22 cellular contexts compared by ENCODE assay signal in genomic region chr4:19993222-19993621, GRCh38.
DNase-seq lines count a peak whose midpoint lies in the region; ATAC-seq and TF ChIP-seq lines count a peak whose summit lies in the region.
"Had no signal": no experiment of that assay in that cellular context is flagged by ENCODE, and none has a peak within 500 bp of the region (broad histone marks: within the 10 kb centered on the region; RNA-seq: fewer than 3 reads in every experiment).

No MANE protein-coding gene starts in this region.

- no peak overlapping the region for H3K4me2 ChIP-seq in smooth muscle cell
- H3K4me2 ChIP-seq: BLaER1 had no signal

- no peaks in the 10 kb centered on the region for H4K20me1 ChIP-seq in smooth muscle cell (ENCODE audit: low read depth)
- H4K20me1 ChIP-seq: BLaER1 had no signal

- no peaks in the 10 kb centered on the region for H3K27me3 ChIP-seq in smooth muscle cell (ENCODE audit: low read depth)
- H3K27me3 ChIP-seq: BLaER1, gastrocnemius medialis had no signal

- peak; percentile 47 for DNase-seq in GM03348 (ENCODE audit: low spot score)
- DNase-seq in NOMO-1 (lab: John Stamatoyannopoulos, UW; ENCODE audit: unreplicated experiment in 2 of 2): peak; percentile 77 to 86
- DNase-seq in dedifferentiated amniotic fluid mesenchymal stem cell (ENCODE audit: extremely low spot score): peak; percentile 63
- no peak for DNase-seq in smooth muscle cell (lab: John Stamatoyannopoulos, UW; ENCODE audit: unreplicated experiment)
- DNase-seq in globus pallidus (ENCODE audit: low spot score): no peak
- no peak for DNase-seq in C1 segment of cervical spinal cord (lab: John Stamatoyannopoulos, UW)
- DNase-seq: activated B cell treated with CpG ODN at 0.5 μM for 24 hours; activated CD8-positive, alpha-beta T cell treated with anti-CD3 and anti-CD28 coated beads for 36 hours; activated T-cell treated with anti-CD3 and anti-CD28 coated beads, Interleukin-2, amount 50 U/mL, for 72 hours; gastrocnemius medialis; GDM1; KBM-7; naive thymus-derived CD4-positive, alpha-beta T cell; NCI-H1105; NCI-H510A treated with DMSO at 0.1 percent for 48 hours; SHP77; stimulated activated CD4-positive, alpha-beta T cell treated with anti-CD3 and anti-CD28 coated beads, Interleukin-1b, Interleukin-23, amount 100 ng/mL, for 48 hours; stimulated activated naive CD8-positive, alpha-beta T cell treated with anti-CD3 and anti-CD28 coated beads, Interleukin-15, Interleukin-2, amounts not matched to agents 100 U/mL and 50 U/mL, for 24 hours; trophoblast cell had no signal

- 86% methylated on average over 2 of the region's 2 CpGs for WGBS in smooth muscle cell (ENCODE audit: low lambda C conversion rate)

- H3K79me2 ChIP-seq in smooth muscle cell (ENCODE audit: low read depth): no peaks in the 10 kb centered on the region
- H3K79me2 ChIP-seq: parathyroid adenoma had no signal

- H3K27ac ChIP-seq in smooth muscle cell (ENCODE audit: low read depth): no peak overlapping the region
- H3K27ac ChIP-seq: BLaER1, gastrocnemius medialis, parathyroid adenoma had no signal

- H3K9me3 ChIP-seq in smooth muscle cell (replicated peaks; ENCODE audit: low read depth): no peaks in the 10 kb centered on the region
- H3K9me3 ChIP-seq: BLaER1, gastrocnemius medialis had no signal

- no peaks in the 10 kb centered on the region for H3K36me3 ChIP-seq in smooth muscle cell (ENCODE audit: low read depth)
- H3K36me3 ChIP-seq: BLaER1, gastrocnemius medialis had no signal

- no peak overlapping the region for H3K4me3 ChIP-seq in smooth muscle cell
- H3K4me3 ChIP-seq: BLaER1, gastrocnemius medialis had no signal

- H3F3A ChIP-seq in smooth muscle cell (ENCODE audit: low read depth): no peaks in the 10 kb centered on the region

- no peak for TF ChIP-seq CTCF in smooth muscle cell (IDR thresholded peaks at IDR 0.05; ENCODE audit: borderline replicate concordance, insufficient read depth, poor library complexity, severe bottlenecking)

- no peak overlapping the region for H3K9ac ChIP-seq in smooth muscle cell (ENCODE audit: low read depth)
- H3K9ac ChIP-seq: BLaER1, parathyroid adenoma had no signal

- no peak for ATAC-seq in GM18870 (IDR thresholded peaks at IDR 0.05; ENCODE audit: unreplicated experiment)
- ATAC-seq: activated CD8-positive, alpha-beta T cell treated with anti-CD3 and anti-CD28 coated beads for 36 hours; activated T-cell treated with anti-CD3 and anti-CD28 coated beads, Interleukin-2, amount 50 U/mL, for 72 hours; gastrocnemius medialis; naive thymus-derived CD4-positive, alpha-beta T cell; stimulated activated naive CD8-positive, alpha-beta T cell treated with anti-CD3 and anti-CD28 coated beads, Interleukin-15, Interleukin-2, amounts not matched to agents 100 U/mL and 50 U/mL, for 24 hours had no signal

- peak overlapping the region; percentile 65 for H2AFZ ChIP-seq in smooth muscle cell (ENCODE audit: low read depth)
- H2AFZ ChIP-seq: parathyroid adenoma had no signal

- H3K4me1 ChIP-seq in smooth muscle cell (ENCODE audit: low read depth): no peaks in the 10 kb centered on the region
- H3K4me1 ChIP-seq: gastrocnemius medialis, parathyroid adenoma had no signal

Comparison
In these comparisons a context has a peak if more than half of its experiments do, and no peak if none do; other contexts are left out.
1. DNase-seq: peak in GM03348 (single experiment), NOMO-1 (2 of 2) and dedifferentiated amniotic fluid mesenchymal stem cell (single experiment); none in smooth muscle cell (single experiment), globus pallidus (single experiment) and C1 segment of cervical spinal cord (0 of 14).